9 cellular contexts compared by ENCODE assay signal in the genomic region with DNA sequence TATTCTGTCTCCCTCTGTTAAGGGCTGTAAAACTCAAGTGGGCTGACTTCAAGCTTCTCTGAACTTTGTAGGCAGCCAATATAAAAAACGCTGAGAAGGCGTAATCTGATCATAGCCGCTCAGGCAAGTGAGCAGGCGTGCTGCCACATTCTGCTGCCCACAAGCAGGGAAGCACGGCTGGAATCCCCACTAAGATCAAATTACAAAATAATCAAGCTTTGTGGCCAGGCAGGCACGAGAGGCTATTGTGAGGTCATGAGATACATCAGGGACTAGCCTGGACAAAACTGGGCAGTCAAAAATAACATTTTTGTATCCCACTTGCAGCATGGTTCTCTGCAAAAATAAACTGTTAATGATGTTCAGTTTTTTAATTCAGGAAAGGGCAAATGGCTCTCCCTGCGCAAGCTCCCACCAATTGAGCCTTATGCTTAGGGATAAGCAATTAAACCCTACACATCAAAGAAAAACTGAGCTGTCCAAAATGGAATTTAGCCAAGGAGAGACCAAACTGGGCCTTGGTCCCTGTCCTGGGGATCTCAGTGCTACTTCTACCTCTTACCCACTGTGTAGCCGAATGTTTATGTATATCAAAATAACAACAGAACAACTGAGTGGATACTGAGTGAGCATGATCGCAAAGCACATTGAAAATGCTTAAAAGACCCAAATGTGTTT.
DNase-seq lines count a peak whose midpoint lies in the region; ATAC-seq and TF ChIP-seq lines count a peak whose summit lies in the region.
"Had no signal": no experiment of that assay in that cellular context is flagged by ENCODE, and none has a peak within 500 bp of the region (broad histone marks: within the 10 kb centered on the region; RNA-seq: fewer than 3 reads in every experiment).

No MANE protein-coding gene starts in this region.

- CTCF ChIA-PET in activated naive CD4-positive, alpha-beta T cell treated with anti-CD3 and anti-CD28 coated beads, Interleukin-2, amount 10 ng/mL, durations not matched to agents 7 days and 5 days (lab: Charles Lee): no interaction called here

- H3K27me3 Mint-ChIP-seq in progenitor cell of endocrine pancreas: no peaks in the 10 kb centered on the region
- H3K27me3 Mint-ChIP-seq in activated naive CD4-positive, alpha-beta T cell treated with anti-CD3 and anti-CD28 coated beads, Interleukin-2, amount 10 ng/mL, durations not matched to agents 7 days and 5 days: no peaks in the 10 kb centered on the region

- peak overlapping the region; percentile 79 for H3K27ac Mint-ChIP-seq in progenitor cell of endocrine pancreas
- no peak overlapping the region for H3K27ac Mint-ChIP-seq in activated naive CD4-positive, alpha-beta T cell treated with anti-CD3 and anti-CD28 coated beads, Interleukin-2, amount 10 ng/mL, durations not matched to agents 7 days and 5 days

- no peak for TF ChIP-seq CTCF in HFF-Myc (IDR thresholded peaks at IDR 0.05; ENCODE audit: low read depth, low read length, missing control alignments)
- TF ChIP-seq CTCF in fibroblast of the aortic adventitia (IDR thresholded peaks at IDR 0.05; ENCODE audit: insufficient read depth, low read length): no peak
- TF ChIP-seq CTCF in progenitor cell of endocrine pancreas (IDR thresholded peaks at IDR 0.05; ENCODE audit: unreplicated experiment): no peak

- H3K4me1 Mint-ChIP-seq in progenitor cell of endocrine pancreas (ENCODE audit: low read depth): peaks cover 47% of the 10 kb centered on the region
- H3K4me1 Mint-ChIP-seq in activated naive CD4-positive, alpha-beta T cell treated with anti-CD3 and anti-CD28 coated beads, Interleukin-2, amount 10 ng/mL, durations not matched to agents 7 days and 5 days: no peaks in the 10 kb centered on the region

- no peak for ATAC-seq in GM19351 (IDR thresholded peaks at IDR 0.05; ENCODE audit: unreplicated experiment)
- ATAC-seq: left colon had no signal

- peak; percentile 86 for DNase-seq in HFF-Myc (ENCODE audit: extremely low read depth, low read depth)
- DNase-seq in fibroblast of the aortic adventitia (ENCODE audit: low read depth): peak; percentile 93
- peak; percentile 14 for DNase-seq in progenitor cell of endocrine pancreas (ENCODE audit: low spot score, unreplicated experiment)
- DNase-seq in activated naive CD4-positive, alpha-beta T cell treated with anti-CD3 and anti-CD28 coated beads, Interleukin-2, amount 10 ng/mL, durations not matched to agents 7 days and 5 days: no peak
- DNase-seq in activated CD4-positive, alpha-beta T cell treated with anti-CD3 and anti-CD28 coated beads, Interleukin-2, amount 50 U/mL, for 48 hours: no peak
- no peak for DNase-seq in GM19238 (ENCODE audit: insufficient read length, low spot score)

- H3K9me3 Mint-ChIP-seq in progenitor cell of endocrine pancreas (ENCODE audit: low read depth): no peaks in the 10 kb centered on the region
- H3K9me3 Mint-ChIP-seq in activated naive CD4-positive, alpha-beta T cell treated with anti-CD3 and anti-CD28 coated beads, Interleukin-2, amount 10 ng/mL, durations not matched to agents 7 days and 5 days: no peaks in the 10 kb centered on the region

- no peak overlapping the region for H3K4me3 Mint-ChIP-seq in progenitor cell of endocrine pancreas (ENCODE audit: low read depth)
- no peak overlapping the region for H3K4me3 Mint-ChIP-seq in activated naive CD4-positive, alpha-beta T cell treated with anti-CD3 and anti-CD28 coated beads, Interleukin-2, amount 10 ng/mL, durations not matched to agents 7 days and 5 days

- H3K36me3 Mint-ChIP-seq in progenitor cell of endocrine pancreas (ENCODE audit: insufficient read depth): no peaks in the 10 kb centered on the region
- H3K36me3 Mint-ChIP-seq in activated naive CD4-positive, alpha-beta T cell treated with anti-CD3 and anti-CD28 coated beads, Interleukin-2, amount 10 ng/mL, durations not matched to agents 7 days and 5 days: no peaks in the 10 kb centered on the region

- H3K4me3 ChIP-seq in HFF-Myc (replicated peaks; ENCODE audit: low read depth, low read length): no peak overlapping the region
- no peak overlapping the region for H3K4me3 ChIP-seq in fibroblast of the aortic adventitia (ENCODE audit: low read depth, low read length)

TF ChIP-seq in PFSK-1, 5 proteins besides CTCF, POLR2A, EP300 and RAD21:
- peak; percentile 80; the same call in 1 of the 2 replicates for TF ChIP-seq SIN3A (IDR thresholded peaks at IDR 0.05; ENCODE audit: borderline replicate concordance, insufficient read depth, low read length)
- TF ChIP-seq FOXP2 (optimal IDR thresholded peaks at IDR 0.05; ENCODE audit: borderline replicate concordance, extremely low read depth, extremely low read length, insufficient read depth): peak; percentile 41
- no peak for TF ChIP-seq POLR2AphosphoS5 (IDR thresholded peaks at IDR 0.05; ENCODE audit: low read depth, low read length)
TF ChIP-seq in PFSK-1: peak in this region for 2.

Comparison
In these comparisons a context has a peak if more than half of its experiments do, and no peak if none do; other contexts are left out.
1. DNase-seq: peak in HFF-Myc (single experiment), fibroblast of the aortic adventitia (single experiment) and progenitor cell of endocrine pancreas (single experiment); none in activated naive CD4-positive, alpha-beta T cell treated with anti-CD3 and anti-CD28 coated beads, Interleukin-2, amount 10 ng/mL, durations not matched to agents 7 days and 5 days (single experiment), activated CD4-positive, alpha-beta T cell treated with anti-CD3 and anti-CD28 coated beads, Interleukin-2, amount 50 U/mL, for 48 hours (0 of 2) and GM19238 (single experiment).